Comparison of ENCODE assay signal across 26 cellular contexts in genomic region chr16:86050591-86051375, GRCh38.
"Had no signal": no experiment of that assay in that cellular context is flagged by ENCODE, and none has a peak within 500 bp of the region (broad histone marks: within the 10 kb centered on the region; RNA-seq: fewer than 3 reads in every experiment).

No MANE protein-coding gene starts in this region.

- H3K9me3 ChIP-seq: adrenal gland, Peyer's patch had no signal

- H3K27me3 ChIP-seq: Peyer's patch had no signal

- H3K9ac ChIP-seq: KMS-11 had no signal

- H3K36me3 Mint-ChIP-seq: activated CD4-positive, alpha-beta memory T cell treated with anti-CD3 and anti-CD28 coated beads for 36 hours; activated naive CD8-positive, alpha-beta T cell treated with anti-CD3 and anti-CD28 coated beads, Interleukin-2, amount 10 ng/mL, durations not matched to agents 7 days and 5 days had no signal

- DNase-seq: activated CD4-positive, alpha-beta memory T cell treated with anti-CD3 and anti-CD28 coated beads for 36 hours; activated CD4-positive, alpha-beta T cell treated with anti-CD3 and anti-CD28 coated beads, Interleukin-2, amount 10 ng/mL, durations not matched to agents 7 days and 5 days; activated CD4-positive, CD25-positive, alpha-beta regulatory T cell; activated CD8-positive, alpha-beta memory T cell treated with anti-CD3 and anti-CD28 coated beads, Interleukin-2, amount 50 U/mL, for 4 hours; activated naive CD4-positive, alpha-beta T cell treated with anti-CD3 and anti-CD28 coated beads, Interleukin-2, amount 50 U/mL, for 16 hours; activated naive CD8-positive, alpha-beta T cell treated with anti-CD3 and anti-CD28 coated beads, Interleukin-2, amount 10 ng/mL, durations not matched to agents 7 days and 5 days; activated T-cell treated with anti-CD3 and anti-CD28 coated beads, Interleukin-2, amount 50 U/mL, for 72 hours; anterior cingulate cortex; caudate nucleus; MV-4-11; NCI-H1092 treated with DMSO at 0.1 percent for 48 hours; NCI-H1417 treated with DMSO at 0.1 percent for 48 hours; NCI-H1694; NCI-H2029; NCI-H2107; NCI-H510A treated with DMSO at 0.1 percent for 48 hours; SHP77 treated with DMSO at 0.1 percent for 48 hours; T-helper 17 cell; T-helper 9 cell had no signal

- H3K4me2 ChIP-seq: KMS-11 had no signal

- H3K27ac ChIP-seq: adrenal gland, KMS-11, Peyer's patch, RWPE1, VCaP had no signal

- H3K36me3 ChIP-seq: adrenal gland, Peyer's patch had no signal

- H3K9me3 Mint-ChIP-seq: activated CD4-positive, alpha-beta memory T cell treated with anti-CD3 and anti-CD28 coated beads for 36 hours; activated CD4-positive, alpha-beta T cell treated with anti-CD3 and anti-CD28 coated beads, Interleukin-2, amount 10 ng/mL, durations not matched to agents 7 days and 5 days; activated naive CD8-positive, alpha-beta T cell treated with anti-CD3 and anti-CD28 coated beads, Interleukin-2, amount 10 ng/mL, durations not matched to agents 7 days and 5 days; activated T-cell treated with anti-CD3 and anti-CD28 coated beads, Interleukin-2, amount 50 U/mL, for 72 hours; activated T-helper 2 cell treated with anti-CD3 and anti-CD28 coated beads, Interferon-gamma antibody, Interleukin-2, Interleukin-4, amounts not matched to agents 10 μg/mL and 5 μg/mL and 100 μg/mL, durations not matched to agents 14 hours and 24 hours and 36 hours had no signal

- H3K4me3 Mint-ChIP-seq: activated CD4-positive, alpha-beta memory T cell treated with anti-CD3 and anti-CD28 coated beads for 36 hours; activated CD4-positive, alpha-beta T cell treated with anti-CD3 and anti-CD28 coated beads, Interleukin-2, amount 10 ng/mL, durations not matched to agents 7 days and 5 days; activated naive CD8-positive, alpha-beta T cell treated with anti-CD3 and anti-CD28 coated beads, Interleukin-2, amount 10 ng/mL, durations not matched to agents 7 days and 5 days; activated T-cell treated with anti-CD3 and anti-CD28 coated beads, Interleukin-2, amount 50 U/mL, for 72 hours; T-helper 17 cell had no signal

- FAIRE-seq: TTC549 had no signal

- H3K4me1 Mint-ChIP-seq: activated CD4-positive, alpha-beta T cell treated with anti-CD3 and anti-CD28 coated beads, Interleukin-2, amount 10 ng/mL, durations not matched to agents 7 days and 5 days had no signal

- H3K4me3 ChIP-seq: adrenal gland, Peyer's patch had no signal

- H3K27ac Mint-ChIP-seq: activated CD4-positive, alpha-beta memory T cell treated with anti-CD3 and anti-CD28 coated beads for 36 hours; activated CD4-positive, alpha-beta T cell treated with anti-CD3 and anti-CD28 coated beads, Interleukin-2, amount 10 ng/mL, durations not matched to agents 7 days and 5 days; activated naive CD8-positive, alpha-beta T cell treated with anti-CD3 and anti-CD28 coated beads, Interleukin-2, amount 10 ng/mL, durations not matched to agents 7 days and 5 days; activated T-cell treated with anti-CD3 and anti-CD28 coated beads, Interleukin-2, amount 50 U/mL, for 72 hours; activated T-helper 2 cell treated with anti-CD3 and anti-CD28 coated beads, Interferon-gamma antibody, Interleukin-2, Interleukin-4, amounts not matched to agents 10 μg/mL and 5 μg/mL and 100 μg/mL, durations not matched to agents 14 hours and 24 hours and 36 hours; T-helper 17 cell had no signal

- H3K4me1 ChIP-seq: adrenal gland, Peyer's patch had no signal

- ATAC-seq: activated T-cell treated with anti-CD3 and anti-CD28 coated beads, Interleukin-2, amount 50 U/mL, for 72 hours; T-helper 17 cell had no signal
